Comparison of ENCODE assay signal across 9 cellular contexts in the genomic region with DNA sequence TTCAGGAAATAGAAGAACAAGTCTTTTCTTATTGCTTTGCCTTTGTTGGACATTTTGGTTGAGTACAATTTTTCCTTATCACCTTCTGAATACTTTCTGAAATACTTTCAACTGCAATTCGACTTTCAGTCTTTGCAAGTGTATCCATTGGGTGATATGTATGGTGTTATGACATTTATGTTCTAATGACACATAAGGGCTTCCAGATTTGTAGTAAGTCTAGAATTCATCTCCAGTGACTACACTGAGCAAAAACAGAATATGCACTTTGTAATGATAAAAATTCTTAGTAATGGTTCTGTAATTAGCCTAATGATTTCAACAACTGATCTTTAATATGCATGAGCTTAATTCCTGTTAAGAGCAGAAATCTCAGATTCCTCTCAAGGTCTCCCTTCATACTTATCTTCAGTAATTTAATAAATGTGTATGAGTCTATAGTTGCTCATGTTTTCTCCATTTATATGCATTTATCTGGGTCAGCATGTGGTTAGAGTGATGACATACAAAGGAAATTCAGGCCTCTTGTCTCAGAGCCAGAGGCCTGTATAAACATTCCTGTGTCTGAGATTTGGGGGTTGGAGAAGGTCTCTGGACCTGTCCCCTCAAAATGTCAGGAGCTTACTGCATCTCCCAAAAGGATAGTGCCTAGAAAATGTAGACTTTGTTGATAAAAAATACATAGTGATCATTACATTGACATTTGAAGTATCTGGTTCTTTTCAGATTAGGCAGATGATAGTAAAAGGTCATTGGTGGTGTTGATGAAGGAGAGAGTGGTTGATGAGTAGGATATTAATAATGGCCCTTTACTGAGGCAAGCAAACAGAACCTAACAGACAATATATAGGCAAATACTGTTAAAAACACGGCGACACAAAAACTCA.
DNase-seq lines count a peak whose midpoint lies in the region; ATAC-seq and TF ChIP-seq lines count a peak whose summit lies in the region.
"Had no signal": no experiment of that assay in that cellular context is flagged by ENCODE, and none has a peak within 500 bp of the region (broad histone marks: within the 10 kb centered on the region; RNA-seq: fewer than 3 reads in every experiment).

No MANE protein-coding gene starts in this region.

- H3K27ac ChIP-seq in SK-N-SH (ENCODE audit: low read depth in 2 of 2, low read length in 1 of 2) (peak overlapping the region; percentile 81 to 98), rectal smooth muscle tissue (ENCODE audit: low read depth, low read length) (peak overlapping the region; percentile 86)
- H3K27ac ChIP-seq in naive thymus-derived CD4-positive, alpha-beta T cell (ENCODE audit: low read depth, low read length), result no peak overlapping the region

- no peak overlapping the region for H3K4me3 ChIP-seq in SK-N-SH (ENCODE audit: low read depth in 2 of 2, low read length in 1 of 2)
- H3K4me3 ChIP-seq in fibroblast of pulmonary artery (replicated peaks; ENCODE audit: low read depth, low read length), result no peak overlapping the region
- H3K4me3 ChIP-seq in rectal smooth muscle tissue (ENCODE audit: low read length), result no peak overlapping the region
- no peak overlapping the region for H3K4me3 ChIP-seq in naive thymus-derived CD4-positive, alpha-beta T cell (ENCODE audit: low read length)

- H3K4me2 ChIP-seq in SK-N-SH, result peak overlapping the region; percentile 53

- peak in 1 of 2 experiments; percentile 88; a peak in 3 of 4 replicates for TF ChIP-seq EP300 in SK-N-SH (IDR thresholded peaks at IDR 0.05; ENCODE audit: borderline replicate concordance in 1 of 2, low read depth in 1 of 2, low read length in 1 of 2)

- peaks cover 0 to 5% (median 0%) of the 10 kb centered on the region in 5 donors for H3K36me3 Mint-ChIP-seq in naive thymus-derived CD4-positive, alpha-beta T cell
- peaks cover 5 to 14% of the 10 kb centered on the region in 2 donors for H3K36me3 Mint-ChIP-seq in activated naive CD4-positive, alpha-beta T cell treated with anti-CD3 and anti-CD28 coated beads, Interleukin-2, amount 50 U/mL, for 72 hours
- H3K36me3 Mint-ChIP-seq: stimulated activated memory B cell treated with anti-CD40 and anti-IgM and Interleukin-4, amounts not matched to agents 10 μg/mL and 1 μg/mL and 100 μg/mL, for 72 hours had no signal

- TF ChIP-seq RAD21 in SK-N-SH (IDR thresholded peaks at IDR 0.05; ENCODE audit: low read length), result no peak

- peak; percentile 27 for DNase-seq in GM03348 (ENCODE audit: low spot score)
- peak; percentile 38 for DNase-seq in SK-N-SH
- DNase-seq in fibroblast of pulmonary artery (ENCODE audit: low read depth), result peak; percentile 81
- no peak for DNase-seq in NCI-H1417 (lab: John Stamatoyannopoulos, UW)
- no peak for DNase-seq in naive thymus-derived CD4-positive, alpha-beta T cell
- DNase-seq in activated naive CD4-positive, alpha-beta T cell treated with anti-CD3 and anti-CD28 coated beads, Interleukin-2, amount 50 U/mL, for 72 hours (ENCODE audit: low spot score in 2 of 2), result no peak

- H3K9me2 ChIP-seq in SK-N-SH, result no peaks in the 10 kb centered on the region

- H3K79me2 ChIP-seq in SK-N-SH (ENCODE audit: insufficient read depth), result no peaks in the 10 kb centered on the region

- 62% methylated on average over 3 of the region's 3 CpGs for WGBS in SK-N-SH (ENCODE audit: low lambda C conversion rate)

- H3K4me1 ChIP-seq in SK-N-SH (ENCODE audit: control insufficient read depth in 1 of 2, insufficient read depth in 2 of 2, low read depth in 1 of 2, low read length in 1 of 2) (peaks cover 9 to 32% of the 10 kb centered on the region in 2 experiments), rectal smooth muscle tissue (ENCODE audit: control insufficient read depth, insufficient read depth, low read length) (peaks cover 28% of the 10 kb centered on the region)
- H3K4me1 ChIP-seq in naive thymus-derived CD4-positive, alpha-beta T cell (ENCODE audit: control insufficient read depth in 2 of 2, insufficient read depth in 2 of 2, low read length in 2 of 2), result peaks cover 27 to 45% of the 10 kb centered on the region in 2 donors

- POLR2A ChIA-PET in SK-N-SH (lab: Yijun Ruan, JAX), result no interaction called here
- POLR2A ChIA-PET in naive thymus-derived CD4-positive, alpha-beta T cell (lab: Charles Lee), result interaction anchor here (0.5 kb wide), 1 partner anchor 1052 kb away, joined by 3 read pairs; no protein-coding TSS in a partner anchor

- H2AFZ ChIP-seq in SK-N-SH (ENCODE audit: low read depth), result no peak overlapping the region

- no peaks in the 10 kb centered on the region for H4K20me1 ChIP-seq in SK-N-SH (ENCODE audit: insufficient read depth)

- no peaks in the 10 kb centered on the region for H3K9me3 ChIP-seq in SK-N-SH
- H3K9me3 ChIP-seq in naive thymus-derived CD4-positive, alpha-beta T cell (ENCODE audit: control insufficient read depth in 2 of 3, low read length in 3 of 3), result no peaks in the 10 kb centered on the region

- H3K27ac Mint-ChIP-seq in naive thymus-derived CD4-positive, alpha-beta T cell, result peak overlapping the region in 3 of 9 donors; percentile 20 to 38 (median 32)
- no peak overlapping the region for H3K27ac Mint-ChIP-seq in activated naive CD4-positive, alpha-beta T cell treated with anti-CD3 and anti-CD28 coated beads, Interleukin-2, amount 50 U/mL, for 72 hours
- H3K27ac Mint-ChIP-seq: stimulated activated memory B cell treated with anti-CD40 and anti-IgM and Interleukin-4, amounts not matched to agents 10 μg/mL and 1 μg/mL and 100 μg/mL, for 72 hours had no signal

- peaks cover 0 to 12% (median 0%) of the 10 kb centered on the region in 5 donors for H3K27me3 Mint-ChIP-seq in naive thymus-derived CD4-positive, alpha-beta T cell
- H3K27me3 Mint-ChIP-seq: stimulated activated memory B cell treated with anti-CD40 and anti-IgM and Interleukin-4, amounts not matched to agents 10 μg/mL and 1 μg/mL and 100 μg/mL, for 72 hours had no signal

- intact Hi-C loops in naive thymus-derived CD4-positive, alpha-beta T cell (cut with micrococcal nuclease), result loop anchor here in 1 of 2 donors (5.0 kb wide), 1 partner anchor 213 kb away; the partner anchor contains the start of gene CDC42EP3

- H3K9ac ChIP-seq in SK-N-SH, result peak overlapping the region; percentile 30; the same call in 1 of the 2 replicates
- no peak overlapping the region for H3K9ac ChIP-seq in rectal smooth muscle tissue (ENCODE audit: low read length)

- H3K36me3 ChIP-seq in SK-N-SH (replicated peaks in 1 of 2; ENCODE audit: control insufficient read depth in 1 of 2, insufficient read depth in 2 of 2, low read length in 1 of 2), result no peaks in the 10 kb centered on the region
- H3K36me3 ChIP-seq in rectal smooth muscle tissue (ENCODE audit: control insufficient read depth, insufficient read depth, low read length), result no peaks in the 10 kb centered on the region
- H3K36me3 ChIP-seq in naive thymus-derived CD4-positive, alpha-beta T cell (ENCODE audit: control insufficient read depth in 2 of 3, insufficient read depth in 3 of 3, low read length in 3 of 3), result no peaks in the 10 kb centered on the region

- H3F3A ChIP-seq in SK-N-SH (replicated peaks; ENCODE audit: insufficient read depth), result peaks cover 36% of the 10 kb centered on the region

- peak overlapping the region in 1 of 10 donors; percentile 3 for H3K4me3 Mint-ChIP-seq in naive thymus-derived CD4-positive, alpha-beta T cell
- H3K4me3 Mint-ChIP-seq: stimulated activated memory B cell treated with anti-CD40 and anti-IgM and Interleukin-4, amounts not matched to agents 10 μg/mL and 1 μg/mL and 100 μg/mL, for 72 hours had no signal

- TF ChIP-seq CTCF in SK-N-SH (IDR thresholded peaks at IDR 0.05) (no peak), fibroblast of pulmonary artery (IDR thresholded peaks at IDR 0.05; ENCODE audit: low read length, missing control alignments) (no peak)

- H3K27me3 ChIP-seq in SK-N-SH (ENCODE audit: insufficient read depth) (no peaks in the 10 kb centered on the region), rectal smooth muscle tissue (ENCODE audit: control insufficient read depth, insufficient read depth, low read length) (no peaks in the 10 kb centered on the region)
- H3K27me3 ChIP-seq in naive thymus-derived CD4-positive, alpha-beta T cell (ENCODE audit: control insufficient read depth in 2 of 2, insufficient read depth in 2 of 2, low read length in 2 of 2), result no peaks in the 10 kb centered on the region

- H3K4me1 Mint-ChIP-seq in naive thymus-derived CD4-positive, alpha-beta T cell, result peaks cover 9 to 64% (median 47%) of the 10 kb centered on the region in 7 donors

- no peak for ATAC-seq in naive thymus-derived CD4-positive, alpha-beta T cell
- no peak for ATAC-seq in activated naive CD4-positive, alpha-beta T cell treated with anti-CD3 and anti-CD28 coated beads, Interleukin-2, amount 50 U/mL, for 72 hours
- no peak for ATAC-seq in GM19463 (IDR thresholded peaks at IDR 0.05; ENCODE audit: unreplicated experiment)
- ATAC-seq: stimulated activated memory B cell treated with anti-CD40 and anti-IgM and Interleukin-4, amounts not matched to agents 10 μg/mL and 1 μg/mL and 100 μg/mL, for 72 hours had no signal

- peaks cover 0 to 12% (median 0%) of the 10 kb centered on the region in 11 donors for H3K9me3 Mint-ChIP-seq in naive thymus-derived CD4-positive, alpha-beta T cell
- peaks cover 5 to 11% of the 10 kb centered on the region in 2 donors for H3K9me3 Mint-ChIP-seq in activated naive CD4-positive, alpha-beta T cell treated with anti-CD3 and anti-CD28 coated beads, Interleukin-2, amount 50 U/mL, for 72 hours
- H3K9me3 Mint-ChIP-seq: stimulated activated memory B cell treated with anti-CD40 and anti-IgM and Interleukin-4, amounts not matched to agents 10 μg/mL and 1 μg/mL and 100 μg/mL, for 72 hours had no signal

- CTCF ChIA-PET in SK-N-SH (lab: Yijun Ruan, JAX), result interaction anchor here (1.1 to 1.5 kb wide), 3 partner anchors 21 to 172 kb away, joined by 3 to 4 read pairs (median 3); no protein-coding TSS in a partner anchor
- CTCF ChIA-PET in naive thymus-derived CD4-positive, alpha-beta T cell (lab: Charles Lee), result no interaction called here

TF ChIP-seq in SK-N-SH, 30 proteins besides CTCF, POLR2A, EP300 and RAD21 (continues in another document):
- peak; percentile 96 for TF ChIP-seq NFIC (IDR thresholded peaks at IDR 0.05; ENCODE audit: borderline replicate concordance)
- TF ChIP-seq ZBTB33 (IDR thresholded peaks at IDR 0.05; ENCODE audit: borderline replicate concordance, low read depth), result peak; percentile 66; the same call in 1 of the 2 replicates

Comparison
In these comparisons a context has a peak if more than half of its experiments do, and no peak if none do; other contexts are left out.
1. DNase-seq: peak in GM03348 (single experiment), SK-N-SH (single experiment) and fibroblast of pulmonary artery (single experiment); none in NCI-H1417 (0 of 3), naive thymus-derived CD4-positive, alpha-beta T cell (0 of 9) and activated naive CD4-positive, alpha-beta T cell treated with anti-CD3 and anti-CD28 coated beads, Interleukin-2, amount 50 U/mL, for 72 hours (0 of 2).